8 cellular contexts compared by ENCODE assay signal in genomic region chr6:5906842-5907241, GRCh38.
"Had no signal": no experiment of that assay in that cellular context is flagged by ENCODE, and none has a peak within 500 bp of the region (broad histone marks: within the 10 kb centered on the region; RNA-seq: fewer than 3 reads in every experiment).

No MANE protein-coding gene starts in this region.

- H3K4me3 ChIP-seq: GM12878 had no signal

- ATAC-seq: GM12878 had no signal

- DNase-seq: GDM1, GF-D8 had no signal

- FAIRE-seq: G401.6, GM12878, GM12891, GM12892, GM18507, GM19239 had no signal
